Comparison of ENCODE assay signal across 19 cellular contexts in genomic region chr2:233139875-233140585, GRCh38.
A peak's percentile ranks its signal among the peaks of the same experiment; 100 is the strongest.
DNase-seq lines count a peak whose midpoint lies in the region; ATAC-seq, FAIRE-seq and TF ChIP-seq lines count a peak whose summit lies in the region.
"Had no signal": no experiment of that assay in that cellular context is flagged by ENCODE, and none has a peak within 500 bp of the region (broad histone marks: within the 10 kb centered on the region; RNA-seq: fewer than 3 reads in every experiment).

No MANE protein-coding gene starts in this region.

- intact Hi-C loops in mammary epithelial cell (cut with micrococcal nuclease) = loop anchor here (1.0 to 10.0 kb wide), 2 partner anchors 161 to 285 kb away; no protein-coding TSS in a partner anchor

- CTCF ChIA-PET in mammary epithelial cell (lab: Charles Lee; ENCODE audit: low non-redundant PET) = no interaction called here

- H3K4me2 ChIP-seq in mammary epithelial cell (ENCODE audit: insufficient read depth, low read depth, low read length) = peak overlapping the region; percentile 89
- peak overlapping the region; percentile 98 for H3K4me2 ChIP-seq in keratinocyte (ENCODE audit: control insufficient read depth, extremely low read depth, insufficient read depth, low read depth, low read length)

- TSS peak; percentile 89 for BruUV-seq in mammary epithelial cell (replicated peaks; lab: Mats Ljungman, UMichigan)

- H3K4me3 ChIP-seq in HUES6 (ENCODE audit: low read depth, low read length) (peak overlapping the region; percentile 14), mammary epithelial cell (replicated peaks in 1 of 3; ENCODE audit: insufficient read depth in 1 of 3, low read depth in 2 of 3, low read length in 3 of 3) (peak overlapping the region; percentile 72 to 87 (median 82)), keratinocyte (ENCODE audit: control insufficient read depth in 2 of 3, extremely low read depth in 1 of 3, insufficient read depth in 2 of 3, low read depth in 1 of 3, low read length in 3 of 3) (peak overlapping the region; percentile 59 to 79 (median 70)), HAP-1 (no peak overlapping the region)
- H3K4me3 ChIP-seq: MG63, transverse colon had no signal

- H4K20me1 ChIP-seq in mammary epithelial cell (ENCODE audit: insufficient read depth, low read length) (no peaks in the 10 kb centered on the region), keratinocyte (ENCODE audit: control insufficient read depth, extremely low read depth, insufficient read depth, low read length) (no peaks in the 10 kb centered on the region)

- H3K79me2 ChIP-seq in mammary epithelial cell (ENCODE audit: insufficient read depth, low read length) = peaks cover 57% of the 10 kb centered on the region
- H3K79me2 ChIP-seq in keratinocyte (ENCODE audit: control insufficient read depth, insufficient read depth, low read length) = peaks cover 48% of the 10 kb centered on the region

- H3K27me3 ChIP-seq in HUES6 (ENCODE audit: control insufficient read depth, insufficient read depth, low read length) (no peaks in the 10 kb centered on the region), mammary epithelial cell (ENCODE audit: insufficient read depth, low read length) (no peaks in the 10 kb centered on the region), keratinocyte (ENCODE audit: control insufficient read depth, extremely low read depth, insufficient read depth, low read length) (no peaks in the 10 kb centered on the region), HAP-1 (ENCODE audit: low read depth) (no peaks in the 10 kb centered on the region)
- H3K27me3 ChIP-seq: MG63, transverse colon had no signal

- H3K36me3 ChIP-seq in ES-I3 (ENCODE audit: insufficient read depth, low read length) (no peaks in the 10 kb centered on the region), HUES6 (ENCODE audit: control insufficient read depth, insufficient read depth, low read length) (no peaks in the 10 kb centered on the region; the same call in 1 of the 2 replicates), mammary epithelial cell (ENCODE audit: insufficient read depth, low read length) (peaks cover 2% of the 10 kb centered on the region), keratinocyte (ENCODE audit: control insufficient read depth in 2 of 2, extremely low read depth in 1 of 2, insufficient read depth in 2 of 2, low read length in 2 of 2) (peaks cover 0 to 1% of the 10 kb centered on the region in 2 experiments), HAP-1 (replicated peaks) (no peaks in the 10 kb centered on the region)
- H3K36me3 ChIP-seq: MG63 had no signal

- H2AFZ ChIP-seq in mammary epithelial cell (ENCODE audit: low read depth, low read length) = peak overlapping the region; percentile 83
- H2AFZ ChIP-seq in keratinocyte (ENCODE audit: control insufficient read depth, low read length) = peak overlapping the region; percentile 80

- dilution Hi-C loops in mammary epithelial cell (cut with HindIII; ENCODE audit: low sequenced_read_pairs) = loop anchor here (5.0 kb wide), 1 partner anchor 47 kb away; no protein-coding TSS in a partner anchor
- dilution Hi-C loops in keratinocyte (cut with MboI; ENCODE audit: extremely low pct_ligation_motif_present, low sequenced_read_pairs) = no loop called here

- 42% methylated on average over 8 of the region's 9 CpGs for WGBS in mammary epithelial cell (ENCODE audit: low coverage, missing lambda C conversion rate)

- peak; percentile 6 for DNase-seq in mammary epithelial cell
- DNase-seq in keratinocyte (ENCODE audit: low read depth, low spot score) = no peak
- no peak for DNase-seq in amygdala (lab: John Stamatoyannopoulos, UW)
- no peak for DNase-seq in HAP-1 (ENCODE audit: low spot score in 2 of 2)
- no peak for DNase-seq in SK-N-DZ (ENCODE audit: low spot score)
- DNase-seq: C1 segment of cervical spinal cord; cerebellar nuclear complex; islet precursor cell; MG63; NCI-H2029; stimulated activated CD4-positive, alpha-beta T cell treated with anti-CD3 and anti-CD28 coated beads, Interleukin-4, amount 100 ng/mL, for 24 hours; T-cell; transverse colon had no signal

- H3K9me3 ChIP-seq in ES-I3 (ENCODE audit: control insufficient read depth, insufficient read depth, low read length) (peaks cover 4% of the 10 kb centered on the region; the same call in 1 of the 2 replicates), HUES6 (ENCODE audit: control insufficient read depth, insufficient read depth, low read depth, low read length) (peaks cover 10% of the 10 kb centered on the region), mammary epithelial cell (replicated peaks; ENCODE audit: insufficient read depth, low read length) (peaks cover 5% of the 10 kb centered on the region), keratinocyte (ENCODE audit: control insufficient read depth, low read depth, low read length) (peaks cover 2% of the 10 kb centered on the region), HAP-1 (no peaks in the 10 kb centered on the region; the same call in 1 of the 2 replicates)

- H3K27ac ChIP-seq in HUES6 (ENCODE audit: low read depth, low read length) (peak overlapping the region; percentile 76), mammary epithelial cell (ENCODE audit: insufficient read depth, low read depth, low read length) (peak overlapping the region; percentile 85), keratinocyte (ENCODE audit: control insufficient read depth, insufficient read depth, low read length) (peak overlapping the region; percentile 73)
- H3K27ac ChIP-seq: transverse colon, VCaP had no signal

- H3K9ac ChIP-seq in ES-I3 (ENCODE audit: low read depth, low read length) = peak overlapping the region; percentile 16
- peak overlapping the region; percentile 70 for H3K9ac ChIP-seq in HUES6 (ENCODE audit: low read length)
- H3K9ac ChIP-seq in mammary epithelial cell (ENCODE audit: insufficient read depth, low read length) = peak overlapping the region; percentile 90
- peak overlapping the region; percentile 76 for H3K9ac ChIP-seq in keratinocyte (ENCODE audit: control insufficient read depth, extremely low read depth, insufficient read depth, low read length)

- TF ChIP-seq CTCF in mammary epithelial cell (conservative IDR thresholded peaks at IDR 0.05 in 1 of 2, IDR thresholded peaks at IDR 0.05 in 1 of 2; ENCODE audit: extremely low read depth in 1 of 2, insufficient read depth in 1 of 2, low read depth in 1 of 2, low read length in 2 of 2) = no peak
- TF ChIP-seq CTCF in keratinocyte (optimal IDR thresholded peaks at IDR 0.05 in 1 of 3, IDR thresholded peaks at IDR 0.05 in 1 of 3, conservative IDR thresholded peaks at IDR 0.05 in 1 of 3; ENCODE audit: extremely low read depth in 1 of 3, insufficient read depth in 2 of 3, low read length in 3 of 3) = no peak

- no peaks in the 10 kb centered on the region for H3K9me1 ChIP-seq in keratinocyte (ENCODE audit: control insufficient read depth, extremely low read depth, insufficient read depth, low read length)

- no peak for FAIRE-seq in keratinocyte (lab: Jason Lieb, UNC)
- FAIRE-seq: frontal cortex had no signal

- peaks cover 33% of the 10 kb centered on the region for H3K4me1 ChIP-seq in ES-I3 (ENCODE audit: insufficient read depth, low read length)
- peaks cover 43% of the 10 kb centered on the region for H3K4me1 ChIP-seq in HUES6 (ENCODE audit: control insufficient read depth, insufficient read depth, low read length)
- peaks cover 26% of the 10 kb centered on the region for H3K4me1 ChIP-seq in mammary epithelial cell (ENCODE audit: insufficient read depth, low read length)
- H3K4me1 ChIP-seq in keratinocyte (ENCODE audit: control insufficient read depth, extremely low read depth, insufficient read depth, low read length) = peaks cover 28% of the 10 kb centered on the region
- peaks cover 7% of the 10 kb centered on the region for H3K4me1 ChIP-seq in HAP-1
- H3K4me1 ChIP-seq: transverse colon had no signal

- no peak for ATAC-seq in HG03565 (IDR thresholded peaks at IDR 0.05; ENCODE audit: unreplicated experiment)
- ATAC-seq: sciatic nerve, T-cell had no signal

- in situ Hi-C loops in mammary epithelial cell (cut with MboI; ENCODE audit: low sequenced_read_pairs in 2 of 2) (loop anchor here in 1 of 2 donors (25.0 kb wide), 1 partner anchor 528 kb away; no protein-coding TSS in a partner anchor), HAP-1 (cut with MboI; ENCODE audit: low sequenced_read_pairs) (no loop called here)

Comparison
In these comparisons a context has a peak if more than half of its experiments do, and no peak if none do; other contexts are left out.
1. H3K9ac ChIP-seq: peak in every context shown above with its lines; median percentile 90 in mammary epithelial cell; 76 in keratinocyte; 70 in HUES6; 16 in ES-I3.